Comparison of ENCODE assay signal across 16 cellular contexts in the genomic region with DNA sequence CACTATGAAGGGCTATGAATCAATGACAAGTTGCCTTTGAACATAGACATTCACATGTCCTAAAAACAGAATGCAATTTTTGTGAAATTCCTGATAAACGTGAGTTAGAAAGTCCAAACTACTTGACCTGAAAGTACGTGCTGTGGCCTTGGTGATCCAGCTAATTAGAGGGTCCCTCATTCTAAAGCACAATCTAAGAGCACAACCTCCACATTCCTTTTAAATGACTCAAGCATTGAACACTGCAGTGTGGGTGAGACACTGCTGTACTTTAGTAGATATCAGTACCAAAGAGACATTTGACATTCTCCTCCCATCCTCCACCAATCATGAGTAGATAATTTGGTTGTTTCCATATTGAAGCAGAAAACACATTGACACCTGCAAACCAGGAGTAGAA.
DNase-seq lines count a peak whose midpoint lies in the region; ATAC-seq and TF ChIP-seq lines count a peak whose summit lies in the region.
"Had no signal": no experiment of that assay in that cellular context is flagged by ENCODE, and none has a peak within 500 bp of the region (broad histone marks: within the 10 kb centered on the region; RNA-seq: fewer than 3 reads in every experiment).

No MANE protein-coding gene starts in this region.

- H3K9me3 ChIP-seq in SJSA1 (replicated peaks), result no peaks in the 10 kb centered on the region
- H3K9me3 ChIP-seq: Caco-2 had no signal

- H3K4me1 Mint-ChIP-seq in stimulated activated naive CD8-positive, alpha-beta T cell treated with anti-CD3 and anti-CD28 coated beads, Interleukin-15, amount 100 ng/mL, for 72 hours, result no peaks in the 10 kb centered on the region

- H3K4me3 ChIP-seq in SJSA1 (no peak overlapping the region), retinal pigment epithelial cell (ENCODE audit: low read length) (no peak overlapping the region)
- H3K4me3 ChIP-seq: GM23248 had no signal

- no peaks in the 10 kb centered on the region for H3K27me3 ChIP-seq in SJSA1 (replicated peaks)

- no peaks in the 10 kb centered on the region for H3K36me3 ChIP-seq in SJSA1

- no peak overlapping the region for H3K4me3 Mint-ChIP-seq in stimulated activated naive CD8-positive, alpha-beta T cell treated with anti-CD3 and anti-CD28 coated beads, Interleukin-15, amount 100 ng/mL, for 72 hours

- peak; percentile 49 for DNase-seq in EL
- DNase-seq in SJSA1 (ENCODE audit: low read depth in 1 of 2, low spot score in 2 of 2), result no peak
- DNase-seq in islet precursor cell, result peak; percentile 57
- peak; percentile 12 for DNase-seq in retinal pigment epithelial cell (ENCODE audit: low read depth)
- DNase-seq in nucleus accumbens (lab: John Stamatoyannopoulos, UW), result no peak
- no peak for DNase-seq in stimulated activated naive CD8-positive, alpha-beta T cell treated with anti-CD3 and anti-CD28 coated beads, Interleukin-15, amount 100 ng/mL, for 72 hours
- DNase-seq: AML-193, Caco-2, GM23248, KBM-7, NCI-H1092, NCI-H1694, PC-3 had no signal

- no peaks in the 10 kb centered on the region for H3K27me3 Mint-ChIP-seq in stimulated activated naive CD8-positive, alpha-beta T cell treated with anti-CD3 and anti-CD28 coated beads, Interleukin-15, amount 100 ng/mL, for 72 hours

- peaks cover 18% of the 10 kb centered on the region for H3K4me1 ChIP-seq in SJSA1 (replicated peaks)

- no peak overlapping the region for H3K27ac Mint-ChIP-seq in stimulated activated naive CD8-positive, alpha-beta T cell treated with anti-CD3 and anti-CD28 coated beads, Interleukin-15, amount 100 ng/mL, for 72 hours

- H3K27ac ChIP-seq in SJSA1, result peak overlapping the region; percentile 53
- H3K27ac ChIP-seq: GM23248 had no signal

- no peak for ATAC-seq in HG03097 (IDR thresholded peaks at IDR 0.05; ENCODE audit: low FRiP score, unreplicated experiment)
- ATAC-seq in stimulated activated naive CD8-positive, alpha-beta T cell treated with anti-CD3 and anti-CD28 coated beads, Interleukin-15, amount 100 ng/mL, for 72 hours, result no peak
- ATAC-seq: HCT116, PC-3, Right ventricle myocardium inferior had no signal

- no peaks in the 10 kb centered on the region for H3K9me3 Mint-ChIP-seq in stimulated activated naive CD8-positive, alpha-beta T cell treated with anti-CD3 and anti-CD28 coated beads, Interleukin-15, amount 100 ng/mL, for 72 hours

- TF ChIP-seq CTCF in retinal pigment epithelial cell (conservative IDR thresholded peaks at IDR 0.05; ENCODE audit: low read depth, low read length), result no peak

Comparison
In these comparisons a context has a peak if more than half of its experiments do, and no peak if none do; other contexts are left out.
1. DNase-seq: peak in EL (single experiment), islet precursor cell (single experiment) and retinal pigment epithelial cell (single experiment); none in SJSA1 (0 of 2), nucleus accumbens (0 of 56) and stimulated activated naive CD8-positive, alpha-beta T cell treated with anti-CD3 and anti-CD28 coated beads, Interleukin-15, amount 100 ng/mL, for 72 hours (0 of 2).